In the genomic region with DNA sequence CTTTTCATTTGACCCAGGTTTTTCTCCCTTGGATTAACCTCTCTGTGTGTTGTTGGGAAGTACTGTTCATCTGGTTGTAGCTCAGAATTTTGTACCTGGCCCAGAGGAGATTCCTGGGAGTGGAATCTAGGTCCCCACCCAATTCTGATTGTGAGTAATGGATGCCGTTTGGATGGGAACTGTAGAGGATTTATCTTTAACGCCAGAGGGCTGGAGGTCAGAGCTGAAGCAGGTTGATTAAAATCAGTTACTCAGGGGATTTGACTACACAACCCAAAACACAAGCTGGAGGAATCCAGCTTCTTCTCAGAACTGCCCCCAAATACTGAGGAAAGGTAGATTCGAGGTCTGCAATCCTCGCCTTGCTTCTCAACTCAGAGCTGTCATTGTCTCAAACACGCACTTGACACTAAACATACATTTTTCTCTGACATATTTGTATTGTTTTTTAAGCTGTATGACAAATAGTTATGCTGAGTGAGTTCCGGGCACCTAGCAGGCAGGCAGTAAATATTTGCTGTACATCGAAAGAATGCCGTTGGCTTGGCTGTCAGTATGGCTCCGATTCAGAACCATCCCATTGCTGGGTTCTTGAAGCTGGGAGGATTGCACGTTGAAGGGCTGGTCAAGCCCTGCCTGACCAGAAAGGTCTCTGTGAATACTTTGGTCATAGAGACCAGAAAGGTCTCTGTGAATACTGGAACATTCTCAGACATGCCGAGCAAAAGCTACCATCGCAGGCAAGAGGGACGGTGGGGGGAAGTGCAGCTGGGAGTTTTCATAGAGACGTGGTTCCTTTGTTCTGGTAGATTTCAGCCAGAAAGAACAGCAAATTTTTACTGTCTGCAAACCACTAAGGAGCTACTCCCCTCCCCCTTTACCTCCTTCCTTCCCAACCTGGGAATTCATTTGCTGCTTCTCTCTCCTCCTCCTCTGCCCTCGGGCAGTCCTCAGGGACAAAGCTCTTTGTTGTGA, we compare ENCODE assay signal across 1 cellular context.
TF ChIP-seq lines count a peak whose summit lies in the region.

No MANE protein-coding gene starts in this region.

TF ChIP-seq in HepG2, 621 proteins besides CTCF, POLR2A, EP300 and RAD21 (continued from another document and continues in another):
- TF ChIP-seq, protein P1, sequence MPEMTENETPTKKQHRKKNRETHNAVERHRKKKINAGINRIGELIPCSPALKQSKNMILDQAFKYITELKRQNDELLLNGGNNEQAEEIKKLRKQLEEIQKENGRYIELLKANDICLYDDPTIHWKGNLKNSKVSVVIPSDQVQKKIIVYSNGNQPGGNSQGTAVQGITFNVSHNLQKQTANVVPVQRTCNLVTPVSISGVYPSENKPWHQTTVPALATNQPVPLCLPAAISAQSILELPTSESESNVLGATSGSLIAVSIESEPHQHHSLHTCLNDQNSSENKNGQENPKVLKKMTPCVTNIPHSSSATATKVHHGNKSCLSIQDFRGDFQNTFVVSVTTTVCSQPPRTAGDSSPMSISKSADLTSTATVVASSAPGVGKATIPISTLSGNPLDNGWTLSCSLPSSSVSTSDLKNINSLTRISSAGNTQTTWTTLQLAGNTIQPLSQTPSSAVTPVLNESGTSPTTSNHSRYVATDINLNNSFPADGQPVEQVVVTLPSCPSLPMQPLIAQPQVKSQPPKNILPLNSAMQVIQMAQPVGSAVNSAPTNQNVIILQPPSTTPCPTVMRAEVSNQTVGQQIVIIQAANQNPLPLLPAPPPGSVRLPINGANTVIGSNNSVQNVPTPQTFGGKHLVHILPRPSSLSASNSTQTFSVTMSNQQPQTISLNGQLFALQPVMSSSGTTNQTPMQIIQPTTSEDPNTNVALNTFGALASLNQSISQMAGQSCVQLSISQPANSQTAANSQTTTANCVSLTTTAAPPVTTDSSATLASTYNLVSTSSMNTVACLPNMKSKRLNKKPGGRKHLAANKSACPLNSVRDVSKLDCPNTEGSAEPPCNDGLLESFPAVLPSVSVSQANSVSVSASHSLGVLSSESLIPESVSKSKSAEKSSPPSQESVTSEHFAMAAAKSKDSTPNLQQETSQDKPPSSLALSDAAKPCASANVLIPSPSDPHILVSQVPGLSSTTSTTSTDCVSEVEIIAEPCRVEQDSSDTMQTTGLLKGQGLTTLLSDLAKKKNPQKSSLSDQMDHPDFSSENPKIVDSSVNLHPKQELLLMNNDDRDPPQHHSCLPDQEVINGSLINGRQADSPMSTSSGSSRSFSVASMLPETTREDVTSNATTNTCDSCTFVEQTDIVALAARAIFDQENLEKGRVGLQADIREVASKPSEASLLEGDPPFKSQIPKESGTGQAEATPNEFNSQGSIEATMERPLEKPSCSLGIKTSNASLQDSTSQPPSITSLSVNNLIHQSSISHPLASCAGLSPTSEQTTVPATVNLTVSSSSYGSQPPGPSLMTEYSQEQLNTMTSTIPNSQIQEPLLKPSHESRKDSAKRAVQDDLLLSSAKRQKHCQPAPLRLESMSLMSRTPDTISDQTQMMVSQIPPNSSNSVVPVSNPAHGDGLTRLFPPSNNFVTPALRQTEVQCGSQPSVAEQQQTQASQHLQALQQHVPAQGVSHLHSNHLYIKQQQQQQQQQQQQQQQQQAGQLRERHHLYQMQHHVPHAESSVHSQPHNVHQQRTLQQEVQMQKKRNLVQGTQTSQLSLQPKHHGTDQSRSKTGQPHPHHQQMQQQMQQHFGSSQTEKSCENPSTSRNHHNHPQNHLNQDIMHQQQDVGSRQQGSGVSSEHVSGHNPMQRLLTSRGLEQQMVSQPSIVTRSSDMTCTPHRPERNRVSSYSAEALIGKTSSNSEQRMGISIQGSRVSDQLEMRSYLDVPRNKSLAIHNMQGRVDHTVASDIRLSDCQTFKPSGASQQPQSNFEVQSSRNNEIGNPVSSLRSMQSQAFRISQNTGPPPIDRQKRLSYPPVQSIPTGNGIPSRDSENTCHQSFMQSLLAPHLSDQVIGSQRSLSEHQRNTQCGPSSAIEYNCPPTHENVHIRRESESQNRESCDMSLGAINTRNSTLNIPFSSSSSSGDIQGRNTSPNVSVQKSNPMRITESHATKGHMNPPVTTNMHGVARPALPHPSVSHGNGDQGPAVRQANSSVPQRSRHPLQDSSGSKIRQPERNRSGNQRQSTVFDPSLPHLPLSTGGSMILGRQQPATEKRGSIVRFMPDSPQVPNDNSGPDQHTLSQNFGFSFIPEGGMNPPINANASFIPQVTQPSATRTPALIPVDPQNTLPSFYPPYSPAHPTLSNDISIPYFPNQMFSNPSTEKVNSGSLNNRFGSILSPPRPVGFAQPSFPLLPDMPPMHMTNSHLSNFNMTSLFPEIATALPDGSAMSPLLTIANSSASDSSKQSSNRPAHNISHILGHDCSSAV (CRISPR knock-in tag; IDR thresholded peaks at IDR 0.05; ENCODE audit: borderline replicate concordance) = no peak
- TF ChIP-seq NR2F1 (CRISPR knock-in tag; IDR thresholded peaks at IDR 0.05) (no peak), NBN (conservative IDR thresholded peaks at IDR 0.05) (no peak), ZBTB39 (CRISPR knock-in tag; IDR thresholded peaks at IDR 0.05) (no peak), RARA (CRISPR knock-in tag; IDR thresholded peaks at IDR 0.05) (peak; percentile 63), CEBPZ (IDR thresholded peaks at IDR 0.05; ENCODE audit: low read length) (no peak), FOXP1 (IDR thresholded peaks at IDR 0.05) (no peak), FOXP1 (CRISPR knock-in tag; IDR thresholded peaks at IDR 0.05) (peak; percentile 55), SCMH1 (CRISPR knock-in tag; IDR thresholded peaks at IDR 0.05; ENCODE audit: borderline replicate concordance) (no peak), RFX5 (IDR thresholded peaks at IDR 0.05; ENCODE audit: low read depth, low read length) (no peak), ZFP62 (CRISPR knock-in tag; IDR thresholded peaks at IDR 0.05) (no peak), NR2F6 (IDR thresholded peaks at IDR 0.05) (no peak), NR2F6 (CRISPR knock-in tag; IDR thresholded peaks at IDR 0.05) (no peak), GTF3A (CRISPR knock-in tag; conservative IDR thresholded peaks at IDR 0.05) (no peak), CEBPB (IDR thresholded peaks at IDR 0.05; ENCODE audit: borderline replicate concordance, low read depth, low read length) (no peak), FLYWCH1 (CRISPR knock-in tag; IDR thresholded peaks at IDR 0.05) (no peak), ZBTB14 (CRISPR knock-in tag; IDR thresholded peaks at IDR 0.05) (no peak), SIX4 (CRISPR knock-in tag; IDR thresholded peaks at IDR 0.05) (no peak), ISL2 (CRISPR knock-in tag; IDR thresholded peaks at IDR 0.05) (no peak), ZNF800 (CRISPR knock-in tag; IDR thresholded peaks at IDR 0.05) (no peak), RFXAP (CRISPR knock-in tag; IDR thresholded peaks at IDR 0.05; ENCODE audit: borderline replicate concordance) (no peak), ZNF557 (CRISPR knock-in tag; IDR thresholded peaks at IDR 0.05) (no peak), THAP8 (CRISPR knock-in tag; IDR thresholded peaks at IDR 0.05; ENCODE audit: borderline replicate concordance) (no peak), RXRB (CRISPR knock-in tag; IDR thresholded peaks at IDR 0.05; ENCODE audit: borderline replicate concordance) (peak; percentile 37; the same call in 1 of the 2 replicates), ISX (CRISPR knock-in tag; conservative IDR thresholded peaks at IDR 0.05) (no peak), MIER2 (CRISPR knock-in tag; IDR thresholded peaks at IDR 0.05) (no peak), HHEX (CRISPR knock-in tag; IDR thresholded peaks at IDR 0.05) (peak; percentile 40; the same call in 1 of the 2 replicates), BHLHE40 (IDR thresholded peaks at IDR 0.05; ENCODE audit: low read length) (no peak), LBX2 (CRISPR knock-in tag; IDR thresholded peaks at IDR 0.05; ENCODE audit: borderline replicate concordance) (no peak), CBX5 (CRISPR knock-in tag; IDR thresholded peaks at IDR 0.05; ENCODE audit: borderline replicate concordance) (no peak), ZNF546 (CRISPR knock-in tag; conservative IDR thresholded peaks at IDR 0.05) (no peak), ZNF598 (CRISPR knock-in tag; IDR thresholded peaks at IDR 0.05; ENCODE audit: borderline replicate concordance) (no peak), NCOA2 (CRISPR knock-in tag; IDR thresholded peaks at IDR 0.05) (peak; percentile 63; the same call in 1 of the 2 replicates), ZNF83 (CRISPR knock-in tag; IDR thresholded peaks at IDR 0.05; ENCODE audit: borderline replicate concordance) (no peak), ATF3 (CRISPR knock-in tag; IDR thresholded peaks at IDR 0.05) (no peak)
- TF ChIP-seq, protein P2, sequence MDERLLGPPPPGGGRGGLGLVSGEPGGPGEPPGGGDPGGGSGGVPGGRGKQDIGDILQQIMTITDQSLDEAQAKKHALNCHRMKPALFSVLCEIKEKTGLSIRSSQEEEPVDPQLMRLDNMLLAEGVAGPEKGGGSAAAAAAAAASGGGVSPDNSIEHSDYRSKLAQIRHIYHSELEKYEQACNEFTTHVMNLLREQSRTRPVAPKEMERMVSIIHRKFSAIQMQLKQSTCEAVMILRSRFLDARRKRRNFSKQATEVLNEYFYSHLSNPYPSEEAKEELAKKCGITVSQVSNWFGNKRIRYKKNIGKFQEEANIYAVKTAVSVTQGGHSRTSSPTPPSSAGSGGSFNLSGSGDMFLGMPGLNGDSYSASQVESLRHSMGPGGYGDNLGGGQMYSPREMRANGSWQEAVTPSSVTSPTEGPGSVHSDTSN (CRISPR knock-in tag; IDR thresholded peaks at IDR 0.05) = no peak
